In the genomic region with DNA sequence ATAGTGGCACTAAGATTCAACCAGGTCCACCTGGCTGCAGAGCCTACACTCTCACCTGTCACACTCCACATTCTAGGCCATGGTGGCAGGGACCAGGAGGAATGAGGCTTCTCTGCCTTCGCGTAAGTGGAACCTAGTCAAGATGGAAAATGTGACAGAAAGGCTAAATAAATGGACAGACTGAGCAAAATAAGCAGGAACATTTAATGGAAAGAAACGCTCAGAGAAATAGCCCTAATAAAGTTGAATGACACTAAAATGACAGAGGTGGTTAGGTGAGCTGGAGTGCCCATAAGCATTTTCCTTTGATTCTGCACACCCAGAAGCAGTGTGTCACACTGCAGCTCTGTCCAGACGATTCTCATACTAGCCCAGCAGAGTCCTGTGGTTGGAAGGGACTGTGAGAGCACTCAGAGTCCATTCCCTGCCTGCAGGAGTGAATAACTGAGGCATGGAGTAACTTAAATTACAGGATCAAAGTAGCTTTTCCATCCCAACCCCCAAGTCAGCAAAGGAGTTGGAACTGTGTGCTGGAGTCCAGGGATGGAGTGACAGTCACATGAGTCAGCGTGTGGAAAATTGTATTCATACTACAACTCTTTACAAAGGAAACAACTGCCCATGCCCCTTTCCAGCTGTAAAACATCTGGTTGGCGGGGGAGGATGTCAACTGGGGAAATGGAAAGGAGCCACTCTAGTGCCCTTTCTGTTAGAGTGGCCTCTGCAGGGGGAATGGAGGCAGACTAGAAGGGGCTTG, we compare ENCODE assay signal across 1 cellular context.
TF ChIP-seq lines count a peak whose summit lies in the region.

No MANE protein-coding gene starts in this region.

TF ChIP-seq in IMR-90, 13 proteins besides CTCF, POLR2A, EP300 and RAD21 (continued from another document):
- TF ChIP-seq, protein P1, sequence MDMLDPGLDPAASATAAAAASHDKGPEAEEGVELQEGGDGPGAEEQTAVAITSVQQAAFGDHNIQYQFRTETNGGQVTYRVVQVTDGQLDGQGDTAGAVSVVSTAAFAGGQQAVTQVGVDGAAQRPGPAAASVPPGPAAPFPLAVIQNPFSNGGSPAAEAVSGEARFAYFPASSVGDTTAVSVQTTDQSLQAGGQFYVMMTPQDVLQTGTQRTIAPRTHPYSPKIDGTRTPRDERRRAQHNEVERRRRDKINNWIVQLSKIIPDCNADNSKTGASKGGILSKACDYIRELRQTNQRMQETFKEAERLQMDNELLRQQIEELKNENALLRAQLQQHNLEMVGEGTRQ (IDR thresholded peaks at IDR 0.05; ENCODE audit: low read depth, low read length): no peak
- TF ChIP-seq NFE2L2 (IDR thresholded peaks at IDR 0.05; ENCODE audit: low read depth, low read length) (no peak), MAFK (IDR thresholded peaks at IDR 0.05; ENCODE audit: low read depth, low read length) (no peak), FOS (IDR thresholded peaks at IDR 0.05; ENCODE audit: low read depth, low read length) (no peak), RCOR1 (IDR thresholded peaks at IDR 0.05; ENCODE audit: insufficient replicate concordance, low read length) (no peak), CEBPB (IDR thresholded peaks at IDR 0.05; ENCODE audit: low read depth, low read length) (no peak), CHD1 (IDR thresholded peaks at IDR 0.05; ENCODE audit: low read depth, low read length) (no peak), RFX5 (IDR thresholded peaks at IDR 0.05; ENCODE audit: low read depth, low read length) (no peak), MAZ (IDR thresholded peaks at IDR 0.05; ENCODE audit: borderline replicate concordance, low read depth, low read length) (no peak), BHLHE40 (IDR thresholded peaks at IDR 0.05; ENCODE audit: low read depth, low read length) (no peak)
- TF ChIP-seq, protein P2, sequence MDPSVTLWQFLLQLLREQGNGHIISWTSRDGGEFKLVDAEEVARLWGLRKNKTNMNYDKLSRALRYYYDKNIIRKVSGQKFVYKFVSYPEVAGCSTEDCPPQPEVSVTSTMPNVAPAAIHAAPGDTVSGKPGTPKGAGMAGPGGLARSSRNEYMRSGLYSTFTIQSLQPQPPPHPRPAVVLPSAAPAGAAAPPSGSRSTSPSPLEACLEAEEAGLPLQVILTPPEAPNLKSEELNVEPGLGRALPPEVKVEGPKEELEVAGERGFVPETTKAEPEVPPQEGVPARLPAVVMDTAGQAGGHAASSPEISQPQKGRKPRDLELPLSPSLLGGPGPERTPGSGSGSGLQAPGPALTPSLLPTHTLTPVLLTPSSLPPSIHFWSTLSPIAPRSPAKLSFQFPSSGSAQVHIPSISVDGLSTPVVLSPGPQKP (IDR thresholded peaks at IDR 0.05; ENCODE audit: borderline replicate concordance, low read depth, low read length): no peak
